28 cellular contexts compared by ENCODE assay signal in the genomic region with DNA sequence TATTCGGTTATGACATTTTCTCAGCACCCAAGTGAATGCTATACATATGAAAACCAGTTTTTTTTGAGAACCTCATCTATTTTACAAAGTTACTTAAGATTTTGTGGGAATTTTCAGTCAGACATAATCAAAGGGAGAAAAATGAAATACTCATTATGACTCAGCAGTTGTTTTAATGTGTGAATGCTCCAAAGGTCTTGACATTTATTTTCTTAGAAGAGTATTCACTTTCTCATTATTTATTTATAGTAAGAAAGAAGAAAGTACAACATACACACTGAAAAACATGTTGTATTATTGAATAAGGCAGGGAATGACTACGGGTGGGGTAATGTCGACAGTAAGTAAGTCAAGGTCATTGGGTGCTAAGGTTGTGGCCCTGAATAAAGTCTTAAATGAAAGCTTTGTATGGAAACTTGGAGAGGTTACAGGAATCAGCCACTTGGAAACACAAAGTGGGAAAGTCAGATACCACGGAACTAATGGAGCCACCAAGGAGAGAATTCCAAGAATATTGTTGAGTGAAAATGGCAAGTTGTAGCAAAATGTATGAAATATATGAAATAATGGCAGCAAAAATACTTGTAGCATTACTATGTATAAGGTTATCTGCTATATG.
DNase-seq lines count a peak whose midpoint lies in the region; ATAC-seq and TF ChIP-seq lines count a peak whose summit lies in the region.
"Had no signal": no experiment of that assay in that cellular context is flagged by ENCODE, and none has a peak within 500 bp of the region (broad histone marks: within the 10 kb centered on the region; RNA-seq: fewer than 3 reads in every experiment).

No MANE protein-coding gene starts in this region.

- intact Hi-C loops in MCF 10A (cut with micrococcal nuclease) (no loop called here), breast epithelium (cut with DNase I; ENCODE audit: low total_unique reads) (no loop called here)

- H3K9me3 Mint-ChIP-seq in MCF 10A (ENCODE audit: unreplicated experiment) = no peaks in the 10 kb centered on the region

- no peaks in the 10 kb centered on the region for H3K4me1 ChIP-seq in breast epithelium
- H3K4me1 ChIP-seq: BLaER1 treated with 17β-estradiol and CSF1 and Interleukin-3, amounts not matched to agents 10 nM and 100 nM; lower lobe of right lung; psoas muscle had no signal

- H3K36me3 Mint-ChIP-seq in MCF 10A (ENCODE audit: insufficient read depth, unreplicated experiment) = no peaks in the 10 kb centered on the region
- H3K36me3 Mint-ChIP-seq: activated naive CD8-positive, alpha-beta T cell treated with anti-CD3 and anti-CD28 coated beads, Interleukin-2, amount 10 ng/mL, durations not matched to agents 7 days and 5 days; brain had no signal

- H3K4me3 Mint-ChIP-seq in MCF 10A (ENCODE audit: unreplicated experiment) = no peak overlapping the region
- H3K4me3 Mint-ChIP-seq: activated B cell treated with CpG ODN at 0.5 μM for 24 hours; activated naive CD8-positive, alpha-beta T cell treated with anti-CD3 and anti-CD28 coated beads, Interleukin-2, amount 10 ng/mL, durations not matched to agents 7 days and 5 days; dendritic cell treated with granulocyte-macrophage colony-stimulating factor and Interleukin-4, amounts not matched to agents 40 ng/mL and 50 ng/mL, for 4 days; H9; stimulated activated naive B cell treated with anti-CD40 and anti-IgM and Interleukin-4, amounts not matched to agents 10 μg/mL and 1 μg/mL and 100 μg/mL, for 72 hours had no signal

- TF ChIP-seq POLR2A in breast epithelium (IDR thresholded peaks at IDR 0.05) = no peak

- no peaks in the 10 kb centered on the region for H3K9me3 ChIP-seq in breast epithelium
- H3K9me3 ChIP-seq: BLaER1 treated with 17β-estradiol and CSF1 and Interleukin-3, amounts not matched to agents 10 nM and 100 nM; lower lobe of right lung; psoas muscle had no signal

- TF ChIP-seq CTCF in MCF 10A (IDR thresholded peaks at IDR 0.05; ENCODE audit: unreplicated experiment) = no peak
- TF ChIP-seq CTCF in breast epithelium (IDR thresholded peaks at IDR 0.05) = no peak
- no peak for TF ChIP-seq CTCF in coronary artery (IDR thresholded peaks at IDR 0.05)

- no peak for ATAC-seq in GM18519 (IDR thresholded peaks at IDR 0.05; ENCODE audit: low FRiP score, unreplicated experiment)
- ATAC-seq: lower lobe of right lung; psoas muscle; SK-N-SH treated with all-trans-retinoic acid at 6 μM for 48 hours; stimulated activated naive B cell treated with anti-CD40 and anti-IgM and Interleukin-4, amounts not matched to agents 10 μg/mL and 1 μg/mL and 100 μg/mL, for 72 hours had no signal

- H3K27me3 ChIP-seq in breast epithelium = no peaks in the 10 kb centered on the region
- H3K27me3 ChIP-seq: BLaER1 treated with 17β-estradiol and CSF1 and Interleukin-3, amounts not matched to agents 10 nM and 100 nM had no signal

- no peaks in the 10 kb centered on the region for H3K27me3 Mint-ChIP-seq in MCF 10A (ENCODE audit: insufficient read depth, unreplicated experiment)
- H3K27me3 Mint-ChIP-seq: activated B cell treated with CpG ODN at 0.5 μM for 24 hours; activated naive CD8-positive, alpha-beta T cell treated with anti-CD3 and anti-CD28 coated beads, Interleukin-2, amount 10 ng/mL, durations not matched to agents 7 days and 5 days; brain; dendritic cell treated with granulocyte-macrophage colony-stimulating factor and Interleukin-4, amounts not matched to agents 40 ng/mL and 50 ng/mL, for 4 days; stimulated activated naive B cell treated with anti-CD40 and anti-IgM and Interleukin-4, amounts not matched to agents 10 μg/mL and 1 μg/mL and 100 μg/mL, for 72 hours had no signal

- POLR2A ChIA-PET in MCF 10A (lab: Yijun Ruan, JAX) = no interaction called here

- no peaks in the 10 kb centered on the region for H3K36me3 ChIP-seq in breast epithelium
- H3K36me3 ChIP-seq: BLaER1 treated with 17β-estradiol and CSF1 and Interleukin-3, amounts not matched to agents 10 nM and 100 nM; lower lobe of right lung had no signal

- BruUV-seq in MCF 10A (replicated peaks; lab: Mats Ljungman, UMichigan) = no TSS peak

- H3K27ac Mint-ChIP-seq in MCF 10A (ENCODE audit: low read depth, unreplicated experiment) = no peak overlapping the region
- H3K27ac Mint-ChIP-seq: activated B cell treated with CpG ODN at 0.5 μM for 24 hours; activated naive CD8-positive, alpha-beta T cell treated with anti-CD3 and anti-CD28 coated beads, Interleukin-2, amount 10 ng/mL, durations not matched to agents 7 days and 5 days; activated T-helper 2 cell treated with anti-CD3 and anti-CD28 coated beads, Interferon-gamma antibody, Interleukin-2, Interleukin-4, amounts not matched to agents 10 μg/mL and 5 μg/mL and 100 μg/mL, durations not matched to agents 14 hours and 24 hours and 36 hours; dendritic cell treated with granulocyte-macrophage colony-stimulating factor and Interleukin-4, amounts not matched to agents 40 ng/mL and 50 ng/mL, for 4 days; stimulated activated naive B cell treated with anti-CD40 and anti-IgM and Interleukin-4, amounts not matched to agents 10 μg/mL and 1 μg/mL and 100 μg/mL, for 72 hours had no signal

- H3K27ac ChIP-seq in breast epithelium (no peak overlapping the region), coronary artery (no peak overlapping the region)
- H3K27ac ChIP-seq: 22Rv1; BLaER1 treated with 17β-estradiol and CSF1 and Interleukin-3, amounts not matched to agents 10 nM and 100 nM; lower lobe of right lung; psoas muscle had no signal

- H3K4me3 ChIP-seq in breast epithelium = no peak overlapping the region
- no peak overlapping the region for H3K4me3 ChIP-seq in coronary artery
- H3K4me3 ChIP-seq: BLaER1 treated with 17β-estradiol and CSF1 and Interleukin-3, amounts not matched to agents 10 nM and 100 nM; lower lobe of right lung; psoas muscle had no signal

- DNase-seq in MCF 10A (ENCODE audit: unreplicated experiment) (peak; percentile 41), breast epithelium (ENCODE audit: low spot score in 2 of 2) (no peak), astrocyte of the hippocampus (ENCODE audit: low read depth, low spot score) (peak; percentile 31), iPS-NIHi11 (ENCODE audit: low spot score) (peak; percentile 24), GF-D8 (lab: John Stamatoyannopoulos, UW) (no peak), NOMO-1 treated with DMSO at 0.1 percent for 48 hours (lab: John Stamatoyannopoulos, UW; ENCODE audit: unreplicated experiment) (no peak), coronary artery (ENCODE audit: low spot score) (no peak)
- DNase-seq: activated B cell treated with CpG ODN at 0.5 μM for 24 hours; activated CD4-positive, alpha-beta T cell treated with anti-CD3 and anti-CD28 coated beads, Interleukin-2, amount 50 U/mL, for 48 hours; activated CD8-positive, alpha-beta memory T cell treated with anti-CD3 and anti-CD28 coated beads, Interleukin-2, amount 50 U/mL, for 48 hours; activated naive CD8-positive, alpha-beta T cell treated with anti-CD3 and anti-CD28 coated beads, Interleukin-2, amount 10 ng/mL, durations not matched to agents 7 days and 5 days; Calu3; H9; hippocampal formation; lower lobe of right lung; NCI-H1436 treated with DMSO at 0.1 percent for 48 hours; NCI-H510A treated with DMSO at 0.1 percent for 48 hours; psoas muscle; small intestine; stimulated activated naive B cell treated with anti-CD40 and anti-IgM and Interleukin-4, amounts not matched to agents 10 μg/mL and 1 μg/mL and 100 μg/mL, for 72 hours; T1000 had no signal

- H3K4me1 Mint-ChIP-seq in MCF 10A (ENCODE audit: insufficient read depth, unreplicated experiment) = peaks cover 6% of the 10 kb centered on the region
- H3K4me1 Mint-ChIP-seq: activated B cell treated with CpG ODN at 0.5 μM for 24 hours; activated naive CD8-positive, alpha-beta T cell treated with anti-CD3 and anti-CD28 coated beads, Interleukin-2, amount 10 ng/mL, durations not matched to agents 7 days and 5 days; stimulated activated naive B cell treated with anti-CD40 and anti-IgM and Interleukin-4, amounts not matched to agents 10 μg/mL and 1 μg/mL and 100 μg/mL, for 72 hours had no signal

- CTCF ChIA-PET in MCF 10A (lab: Yijun Ruan, JAX) = no interaction called here

Comparison
In these comparisons a context has a peak if more than half of its experiments do, and no peak if none do; other contexts are left out.
1. DNase-seq: peak in MCF 10A (single experiment), astrocyte of the hippocampus (single experiment) and iPS-NIHi11 (single experiment); none in breast epithelium (0 of 2), GF-D8 (single experiment), NOMO-1 treated with DMSO at 0.1 percent for 48 hours (single experiment) and coronary artery (single experiment).